In genomic region chr10:79093658-79094411, GRCh38 we compare ENCODE assay signal across 1 cellular context.
TF ChIP-seq lines count a peak whose summit lies in the region.

No MANE protein-coding gene starts in this region.

TF ChIP-seq in K562, 482 proteins besides CTCF, POLR2A, EP300 and RAD21 (continued from another document and continues in another):
- TF ChIP-seq MGA (IDR thresholded peaks at IDR 0.05) (no peak), ZNF395 (CRISPR knock-in tag; IDR thresholded peaks at IDR 0.05) (peak; percentile 85), PCBP2 (IDR thresholded peaks at IDR 0.05; ENCODE audit: low read depth, low read length, poor library complexity, severe bottlenecking) (no peak), ZNF551 (CRISPR knock-in tag; IDR thresholded peaks at IDR 0.05) (no peak), PREB (CRISPR knock-in tag; IDR thresholded peaks at IDR 0.05) (no peak), ID3 (CRISPR knock-in tag; IDR thresholded peaks at IDR 0.05) (no peak), ID3 (tag; IDR thresholded peaks at IDR 0.05) (peak; percentile 20; the same call in 1 of the 2 replicates), DACH1 (IDR thresholded peaks at IDR 0.05; ENCODE audit: partially characterized antibody) (no peak), KAT8 (IDR thresholded peaks at IDR 0.05; ENCODE audit: low read depth) (no peak), KDM1A (IDR thresholded peaks at IDR 0.05) (peak; percentile 5 to 82; a peak in 2 of 4 replicates), HNRNPH1 (optimal IDR thresholded peaks at IDR 0.05; ENCODE audit: low read depth, low read length) (no peak), BRD9 (IDR thresholded peaks at IDR 0.05; ENCODE audit: low read depth, partially characterized antibody) (peak; percentile 12), SOX6 (IDR thresholded peaks at IDR 0.05) (peak; percentile 78; the same call in 1 of the 2 replicates), POLR3G (IDR thresholded peaks at IDR 0.05; ENCODE audit: extremely low read depth, insufficient read length, insufficient replicate concordance) (no peak), MLX (CRISPR knock-in tag; conservative IDR thresholded peaks at IDR 0.05) (no peak), ATF1 (CRISPR knock-in tag; IDR thresholded peaks at IDR 0.05) (no peak), ATF1 (tag; IDR thresholded peaks at IDR 0.05) (peak; percentile 57), ZNF75A (CRISPR knock-in tag; IDR thresholded peaks at IDR 0.05) (no peak), SMARCA5 (IDR thresholded peaks at IDR 0.05) (0 out of 2 replicates have a peak, but pooled peaks have one; percentile 7), E2F3 (CRISPR knock-in tag; IDR thresholded peaks at IDR 0.05) (peak; percentile 15; the same call in 1 of the 2 replicates), ATF2 (CRISPR knock-in tag; IDR thresholded peaks at IDR 0.05) (no peak), FOS (IDR thresholded peaks at IDR 0.05; ENCODE audit: extremely low read depth, insufficient read length) (no peak), SFPQ (IDR thresholded peaks at IDR 0.05; ENCODE audit: low read depth, low read length) (no peak), PML (IDR thresholded peaks at IDR 0.05; ENCODE audit: low read length) (peak; percentile 44; the same call in 1 of the 2 replicates), ZFX (CRISPR knock-in tag; IDR thresholded peaks at IDR 0.05) (peak; percentile 48), NR4A1 (CRISPR knock-in tag; IDR thresholded peaks at IDR 0.05) (no peak), NR4A1 (tag; IDR thresholded peaks at IDR 0.05) (no peak), PHF21A (IDR thresholded peaks at IDR 0.05; ENCODE audit: borderline replicate concordance, low read depth) (no peak), CBFA2T3 (IDR thresholded peaks at IDR 0.05) (peak; percentile 82), MITF (IDR thresholded peaks at IDR 0.05) (no peak), TEAD2 (tag; IDR thresholded peaks at IDR 0.05) (no peak), NRF1 (conservative IDR thresholded peaks at IDR 0.05 in 1 of 2, IDR thresholded peaks at IDR 0.05 in 1 of 2) (peak; percentile 73 to 76), PTBP1 (IDR thresholded peaks at IDR 0.05; ENCODE audit: low read depth, low read length) (no peak), USF1 (CRISPR knock-in tag; IDR thresholded peaks at IDR 0.05) (no peak), E2F1 (CRISPR knock-in tag; IDR thresholded peaks at IDR 0.05) (no peak), ZBTB17 (CRISPR knock-in tag; IDR thresholded peaks at IDR 0.05) (peak; percentile 67), HNRNPLL (IDR thresholded peaks at IDR 0.05; ENCODE audit: low read depth, low read length, poor library complexity, severe bottlenecking) (no peak), ZNF165 (CRISPR knock-in tag; IDR thresholded peaks at IDR 0.05; ENCODE audit: borderline replicate concordance) (no peak), PHF8 (IDR thresholded peaks at IDR 0.05; ENCODE audit: borderline replicate concordance, low read length) (no peak; the same call in 1 of the 2 replicates)
